1 cellular context compared by ENCODE assay signal in the genomic region with DNA sequence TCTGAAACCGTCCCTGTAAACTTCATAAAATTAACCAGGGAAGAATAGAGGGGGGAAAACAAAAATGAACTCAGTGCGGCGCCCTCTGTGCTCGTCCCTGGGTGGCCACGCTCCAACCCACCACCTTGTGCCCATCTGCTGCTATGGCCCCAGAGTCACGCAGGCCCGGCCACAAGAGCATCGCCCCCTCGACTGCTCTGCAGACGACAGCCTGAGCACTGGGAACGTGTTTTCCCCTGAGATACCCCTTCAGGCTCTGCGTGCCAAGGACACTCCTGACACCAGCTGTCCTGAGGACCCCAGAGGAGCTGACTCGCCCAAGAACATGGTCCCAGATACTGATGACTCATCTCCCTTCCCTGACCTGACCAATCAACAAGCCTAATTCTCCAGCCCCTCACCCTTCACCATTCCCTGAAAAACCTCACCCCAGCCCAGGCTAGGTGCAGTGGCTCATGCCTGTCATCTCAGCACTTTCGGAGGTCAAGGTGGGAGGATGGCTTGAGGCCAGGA.
TF ChIP-seq lines count a peak whose summit lies in the region.

No MANE protein-coding gene starts in this region.

TF ChIP-seq in HepG2, 621 proteins besides CTCF, POLR2A, EP300 and RAD21 (continued from another document):
- TF ChIP-seq, protein P1, sequence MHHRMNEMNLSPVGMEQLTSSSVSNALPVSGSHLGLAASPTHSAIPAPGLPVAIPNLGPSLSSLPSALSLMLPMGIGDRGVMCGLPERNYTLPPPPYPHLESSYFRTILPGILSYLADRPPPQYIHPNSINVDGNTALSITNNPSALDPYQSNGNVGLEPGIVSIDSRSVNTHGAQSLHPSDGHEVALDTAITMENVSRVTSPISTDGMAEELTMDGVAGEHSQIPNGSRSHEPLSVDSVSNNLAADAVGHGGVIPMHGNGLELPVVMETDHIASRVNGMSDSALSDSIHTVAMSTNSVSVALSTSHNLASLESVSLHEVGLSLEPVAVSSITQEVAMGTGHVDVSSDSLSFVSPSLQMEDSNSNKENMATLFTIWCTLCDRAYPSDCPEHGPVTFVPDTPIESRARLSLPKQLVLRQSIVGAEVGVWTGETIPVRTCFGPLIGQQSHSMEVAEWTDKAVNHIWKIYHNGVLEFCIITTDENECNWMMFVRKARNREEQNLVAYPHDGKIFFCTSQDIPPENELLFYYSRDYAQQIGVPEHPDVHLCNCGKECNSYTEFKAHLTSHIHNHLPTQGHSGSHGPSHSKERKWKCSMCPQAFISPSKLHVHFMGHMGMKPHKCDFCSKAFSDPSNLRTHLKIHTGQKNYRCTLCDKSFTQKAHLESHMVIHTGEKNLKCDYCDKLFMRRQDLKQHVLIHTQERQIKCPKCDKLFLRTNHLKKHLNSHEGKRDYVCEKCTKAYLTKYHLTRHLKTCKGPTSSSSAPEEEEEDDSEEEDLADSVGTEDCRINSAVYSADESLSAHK (CRISPR knock-in tag; IDR thresholded peaks at IDR 0.05; ENCODE audit: borderline replicate concordance) = no peak
